In the genomic region with DNA sequence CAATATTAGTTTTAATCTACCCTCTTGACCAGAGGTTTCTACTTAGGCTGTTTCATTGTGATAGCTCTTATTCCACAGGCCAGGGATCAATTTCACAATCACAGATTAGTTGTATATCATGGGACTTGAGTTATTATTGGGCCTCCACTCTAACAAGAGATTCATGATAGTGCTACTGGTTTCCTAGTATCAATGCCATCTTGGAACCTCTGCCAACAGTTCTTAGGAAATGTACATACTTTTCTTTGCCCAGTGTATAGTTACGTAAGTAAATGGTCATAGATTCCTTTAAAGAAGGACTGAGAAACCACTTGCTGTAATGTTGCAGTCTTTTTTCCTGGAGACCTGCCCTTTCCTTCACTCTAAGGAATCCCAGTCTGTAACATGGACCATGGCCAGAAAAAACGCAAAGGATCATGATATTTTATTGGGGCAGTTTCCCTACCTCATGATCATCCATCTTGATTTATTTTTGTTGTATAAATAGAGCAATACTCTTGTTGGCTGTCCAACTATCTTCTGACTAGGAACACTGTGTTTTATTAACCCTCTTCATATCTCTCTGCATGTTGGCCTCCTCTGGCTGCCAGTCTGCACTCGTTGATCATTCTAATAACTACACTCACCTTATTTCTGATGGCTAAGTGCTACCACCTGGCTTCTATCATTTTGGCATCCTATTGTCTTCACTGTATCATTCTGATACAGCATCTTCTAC, we compare ENCODE assay signal across 22 cellular contexts. TPM values are rescaled to one million over a fixed set of nuclear protein-coding genes. Genes with fewer than 3 reads are reported as not detected.
A peak's percentile ranks its signal among the peaks of the same experiment; 100 is the strongest.
DNase-seq lines count a peak whose midpoint lies in the region; ATAC-seq, FAIRE-seq and TF ChIP-seq lines count a peak whose summit lies in the region.
"Had no signal": no experiment of that assay in that cellular context is flagged by ENCODE, and none has a peak within 500 bp of the region (broad histone marks: within the 10 kb centered on the region; RNA-seq: fewer than 3 reads in every experiment).

No MANE protein-coding gene starts in this region.

- H3K27me3 ChIP-seq in HepG2 (ENCODE audit: control insufficient read depth in 1 of 2, insufficient read depth in 2 of 2, low read length in 2 of 2) (no peaks in the 10 kb centered on the region), right lobe of liver (no peaks in the 10 kb centered on the region), gastrocnemius medialis (no peaks in the 10 kb centered on the region), mesendoderm (ENCODE audit: insufficient read depth, low read length, poor library complexity) (no peaks in the 10 kb centered on the region)
- H3K27me3 ChIP-seq: BLaER1 had no signal

- H3K79me1 ChIP-seq in mesendoderm (ENCODE audit: low read length): no peaks in the 10 kb centered on the region

- H3K36me3 ChIP-seq in HepG2 (replicated peaks in 1 of 2; ENCODE audit: control insufficient read depth in 1 of 2, insufficient read depth in 2 of 2, low read length in 2 of 2) (no peaks in the 10 kb centered on the region), right lobe of liver (no peaks in the 10 kb centered on the region), gastrocnemius medialis (no peaks in the 10 kb centered on the region), mesendoderm (ENCODE audit: control insufficient read depth, insufficient read depth, low read length) (no peaks in the 10 kb centered on the region)
- H3K36me3 ChIP-seq: BLaER1 had no signal

- H3K4me3 ChIP-seq in HepG2 (replicated peaks in 1 of 3; ENCODE audit: insufficient read depth in 1 of 3, low read depth in 2 of 3, low read length in 3 of 3): no peak overlapping the region
- H3K4me3 ChIP-seq in right lobe of liver: no peak overlapping the region
- no peak overlapping the region for H3K4me3 ChIP-seq in gastrocnemius medialis
- H3K4me3 ChIP-seq in mesendoderm (ENCODE audit: low read length): no peak overlapping the region
- H3K4me3 ChIP-seq: BLaER1, GM12878 had no signal

- peaks cover 20% of the 10 kb centered on the region for H3K4me1 ChIP-seq in HepG2 (ENCODE audit: insufficient read depth, low read length)
- no peaks in the 10 kb centered on the region for H3K4me1 ChIP-seq in right lobe of liver
- peaks cover 11% of the 10 kb centered on the region in 2 donors for H3K4me1 ChIP-seq in gastrocnemius medialis
- no peaks in the 10 kb centered on the region for H3K4me1 ChIP-seq in mesendoderm (ENCODE audit: control insufficient read depth, low read depth, low read length)
- H3K4me1 ChIP-seq: BLaER1 had no signal

- TF ChIP-seq CTCF in HepG2 (CRISPR knock-in tag; IDR thresholded peaks at IDR 0.05) (no peak), right lobe of liver (IDR thresholded peaks at IDR 0.05) (no peak), gastrocnemius medialis (IDR thresholded peaks at IDR 0.05 in 4 of 5, conservative IDR thresholded peaks at IDR 0.05 in 1 of 5) (no peak)

- H2AK5ac ChIP-seq in mesendoderm (ENCODE audit: low read length): no peak overlapping the region

- H4K5ac ChIP-seq in mesendoderm (ENCODE audit: low read length): no peak overlapping the region

- H3K27ac ChIP-seq in HepG2 (ENCODE audit: extremely low read length, insufficient read depth, low read length): no peak overlapping the region
- H3K27ac ChIP-seq in right lobe of liver: no peak overlapping the region
- H3K27ac ChIP-seq in gastrocnemius medialis: peak overlapping the region; percentile 21 to 70 (median 56)
- H3K27ac ChIP-seq in mesendoderm (ENCODE audit: low read depth, low read length): no peak overlapping the region
- H3K27ac ChIP-seq: BLaER1, HL-60 had no signal

- H3K56ac ChIP-seq in mesendoderm (ENCODE audit: low read length): no peak overlapping the region

- no peak overlapping the region for H3K18ac ChIP-seq in mesendoderm (ENCODE audit: low read length)

- H4K20me1 ChIP-seq in HepG2 (ENCODE audit: insufficient read depth, low read length): no peaks in the 10 kb centered on the region
- H4K20me1 ChIP-seq: BLaER1 had no signal

- no peak overlapping the region for H4K8ac ChIP-seq in mesendoderm (ENCODE audit: low read depth, low read length)

- no peak overlapping the region for H3K4me2 ChIP-seq in HepG2 (ENCODE audit: low read depth, low read length)
- H3K4me2 ChIP-seq in mesendoderm (ENCODE audit: low read length): no peak overlapping the region
- H3K4me2 ChIP-seq: BLaER1 had no signal

- H3K4ac ChIP-seq in mesendoderm (ENCODE audit: low read depth, low read length): no peak overlapping the region

- BruUV-seq in HepG2 (replicated peaks; lab: Mats Ljungman, UMichigan): no TSS peak

- no peak overlapping the region for H3K23ac ChIP-seq in mesendoderm (ENCODE audit: low read length)

- no peak for FAIRE-seq in HepG2 (lab: Jason Lieb, UNC)
- FAIRE-seq: GM12878, GM19239, H1 had no signal

- no peak overlapping the region for H2BK5ac ChIP-seq in mesendoderm (ENCODE audit: low read length)

- DNase-seq in HepG2 (ENCODE audit: low spot score): no peak
- no peak for DNase-seq in right lobe of liver
- peak; percentile 21 for DNase-seq in fibroblast of gingiva (ENCODE audit: low read depth)
- peak in 1 of 2 donors; percentile 29 for DNase-seq in gastrocnemius medialis
- DNase-seq in mesendoderm: no peak
- DNase-seq: 8988T; Calu3; CD8-positive, alpha-beta T cell; DMS79 treated with DMSO at 0.1 percent for 48 hours; H9; IMR-90 had no signal

- no peak overlapping the region for H2BK15ac ChIP-seq in mesendoderm (replicated peaks; ENCODE audit: low read depth)

- ATAC-seq in HepG2 (no peak), right lobe of liver (no peak), gastrocnemius medialis (peak; percentile 70 to 90), HG03025 (IDR thresholded peaks at IDR 0.05; ENCODE audit: low FRiP score, unreplicated experiment) (no peak), HG03159 (IDR thresholded peaks at IDR 0.05; ENCODE audit: unreplicated experiment) (no peak)
- ATAC-seq: CD8-positive, alpha-beta T cell; GM12878 had no signal

- no peaks in the 10 kb centered on the region for H3K9me3 ChIP-seq in HepG2 (ENCODE audit: low read length)
- no peaks in the 10 kb centered on the region for H3K9me3 ChIP-seq in right lobe of liver
- H3K9me3 ChIP-seq in gastrocnemius medialis: no peaks in the 10 kb centered on the region
- H3K9me3 ChIP-seq: BLaER1 had no signal

- no peak for TF ChIP-seq EP300 in HepG2 (IDR thresholded peaks at IDR 0.05; ENCODE audit: low read depth in 2 of 2, low read length in 2 of 2)
- TF ChIP-seq EP300 in HepG2 (CRISPR knock-in tag; IDR thresholded peaks at IDR 0.05; ENCODE audit: borderline replicate concordance): no peak

- CTCF ChIA-PET in HepG2 (lab: Yijun Ruan, JAX; ENCODE audit: low intra/inter-chr PET ratio, low total read pairs): no interaction called here

- H2AFZ ChIP-seq in HepG2 (ENCODE audit: low read length): no peak overlapping the region

- H3K9ac ChIP-seq in HepG2 (ENCODE audit: insufficient read depth, low read depth, low read length) (no peak overlapping the region), mesendoderm (ENCODE audit: low read length) (no peak overlapping the region)
- H3K9ac ChIP-seq: BLaER1 had no signal

- no peak overlapping the region for H2BK120ac ChIP-seq in mesendoderm (ENCODE audit: low read depth, low read length)

- WGBS in HepG2 (ENCODE audit: low lambda C conversion rate): 42% methylated on average over 3 of the region's 3 CpGs
- WGBS in right lobe of liver (ENCODE audit: insufficient coverage, low coverage, low lambda C conversion rate, missing lambda C conversion rate): 69% methylated on average over 3 of the region's 3 CpGs
- WGBS in mesendoderm (ENCODE audit: extremely low coverage, insufficient coverage, low lambda C conversion rate): no CpG with 5 or more reads among the region's 3 CpGs

- intact Hi-C loops in HepG2 (cut with micrococcal nuclease; ENCODE audit: unreplicated experiment) (no loop called here), right lobe of liver (cut with DNase I) (no loop called here), gastrocnemius medialis (cut with DNase I; ENCODE audit: low total_unique reads) (no loop called here)

- in situ Hi-C loops in HepG2 (cut with HindIII; ENCODE audit: extremely low pct_ligation_motif_present, low pct_unique_long_range_greater_than_20kb): no loop called here
- in situ Hi-C loops in gastrocnemius medialis (cut with MboI; ENCODE audit: low sequenced_read_pairs in 4 of 4): no loop called here

- TF ChIP-seq POLR2A in HepG2 (IDR thresholded peaks at IDR 0.05; ENCODE audit: insufficient read depth in 1 of 2, low read depth in 2 of 2, low read length in 2 of 2): no peak
- no peak for TF ChIP-seq POLR2A in right lobe of liver (IDR thresholded peaks at IDR 0.05)
- TF ChIP-seq POLR2A in gastrocnemius medialis (IDR thresholded peaks at IDR 0.05): no peak

- POLR2A ChIA-PET in HepG2 (lab: Yijun Ruan, JAX): no interaction called here

- no peak for TF ChIP-seq RAD21 in HepG2 (CRISPR knock-in tag; IDR thresholded peaks at IDR 0.05)

- H3K79me2 ChIP-seq in HepG2 (ENCODE audit: insufficient read depth, low read length) (no peaks in the 10 kb centered on the region), mesendoderm (ENCODE audit: control insufficient read depth, insufficient read depth, low read length) (no peaks in the 10 kb centered on the region)

RNA-seq across cellular contexts. Expression of a gene that starts 38.0 kb away (rescaled TPM):
- total RNA-seq in HepG2 (2016; rRNA removed; fragmentation: Illumina TruSeq; extraction: Trizol): not detected in 2 replicates
- not detected in 2 replicates for total RNA-seq in HepG2 (2016; cell fraction: cytosol; rRNA removed; fragmentation: Illumina TruSeq; extraction: Trizol; ENCODE audit: low read depth)
- not detected in 2 replicates for total RNA-seq in HepG2 (2016; cell fraction: insoluble cytoplasmic fraction; rRNA removed; fragmentation: Illumina TruSeq; extraction: Trizol)
- not detected in 2 replicates for total RNA-seq in HepG2 (2016; cell fraction: membrane; rRNA removed; fragmentation: Illumina TruSeq; extraction: Trizol)
- not detected in 2 replicates for total RNA-seq in HepG2 (2016; cell fraction: nucleus; rRNA removed; fragmentation: Illumina TruSeq; extraction: Trizol)
- polyA plus RNA-seq in HepG2 (2011; rRNA removed): not detected in 2 replicates
- not detected in 2 replicates for polyA plus RNA-seq in HepG2 (2011; cell fraction: cytosol; rRNA removed)
- polyA plus RNA-seq in HepG2 (2011; cell fraction: nucleus; rRNA removed): not detected in 2 replicates
- not detected in 2 replicates for polyA plus RNA-seq in HepG2 (2012)
- polyA plus RNA-seq in HepG2 (2016; cell fraction: cytosol; fragmentation: Illumina TruSeq; extraction: Trizol; ENCODE audit: low read depth): not detected in 2 replicates
- not detected in 2 replicates for polyA plus RNA-seq in HepG2 (2016; cell fraction: insoluble cytoplasmic fraction; fragmentation: Illumina TruSeq; extraction: Trizol; ENCODE audit: low read depth)
- polyA plus RNA-seq in HepG2 (2016; cell fraction: membrane; fragmentation: Illumina TruSeq; extraction: Trizol; ENCODE audit: low read depth): not detected in 2 replicates
- not detected in 2 replicates for polyA plus RNA-seq in HepG2 (2016; cell fraction: nucleus; fragmentation: Illumina TruSeq; extraction: Trizol; ENCODE audit: insufficient read depth, low read depth)
- not detected in 2 replicates for polyA minus RNA-seq in HepG2 (2011; rRNA and poly(A)+ RNA removed; ENCODE audit: low replicate concordance)
- not detected in 2 replicates for polyA minus RNA-seq in HepG2 (2011; cell fraction: cytosol; rRNA and poly(A)+ RNA removed)
- polyA minus RNA-seq in HepG2 (2011; cell fraction: nucleus; rRNA and poly(A)+ RNA removed): not detected in 2 replicates
- not detected for total RNA-seq in right lobe of liver
- 10 to 100 TPM in 2 of 4 donors, 1 to 10 TPM in 2; 4.9 to 27.5 (median 10.1) TPM for total RNA-seq in gastrocnemius medialis
- 0.62 TPM for polyA plus RNA-seq in mesendoderm (2013, experiment 1 of 2)
- 0.64 TPM for polyA plus RNA-seq in mesendoderm (2013, experiment 2 of 2)
- total RNA-seq: A673; Calu3; CD8-positive, alpha-beta T cell; GM12878; H1; H9; HT1080; IMR-90 had no signal
- polyA plus RNA-seq: AG04450, CD14-positive monocyte, GM12878, H1, IMR-90 had no signal

Comparison
In these comparisons a context has a peak if more than half of its experiments do, and no peak if none do; other contexts are left out.
1. ATAC-seq: peak in gastrocnemius medialis (2 of 2); none in HepG2 (single experiment), right lobe of liver (0 of 4), HG03025 (single experiment) and HG03159 (single experiment).
2. H3K27ac ChIP-seq: peak in gastrocnemius medialis (4 of 4); none in HepG2 (single experiment), right lobe of liver (0 of 3) and mesendoderm (single experiment).
3. RNA of a gene that starts 38.0 kb away (total RNA-seq): 4.9 to 27.5 TPM in gastrocnemius medialis; not detected in HepG2 and not detected in right lobe of liver; every median in the first group is over 4 times any median in the second.